18 cellular contexts compared by ENCODE assay signal in the genomic region with DNA sequence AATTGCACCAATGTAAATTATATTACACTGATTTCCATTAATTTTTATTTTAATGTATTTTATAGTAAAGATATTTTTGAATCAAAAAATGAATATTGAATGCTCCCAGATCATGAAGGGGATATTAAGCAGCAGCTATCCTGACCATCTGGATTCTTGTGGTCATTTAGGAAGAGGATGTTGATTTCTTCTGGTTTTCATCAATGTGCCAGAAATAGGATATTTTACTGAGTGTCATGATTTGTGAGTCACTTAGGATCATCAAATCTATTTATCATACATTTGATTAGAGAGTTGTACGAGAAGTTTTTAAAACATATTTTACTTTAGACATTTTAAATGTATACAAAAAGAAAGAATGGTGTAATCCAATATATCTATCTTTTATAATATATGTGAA.
DNase-seq lines count a peak whose midpoint lies in the region; ATAC-seq, FAIRE-seq and TF ChIP-seq lines count a peak whose summit lies in the region.
"Had no signal": no experiment of that assay in that cellular context is flagged by ENCODE, and none has a peak within 500 bp of the region (broad histone marks: within the 10 kb centered on the region; RNA-seq: fewer than 3 reads in every experiment).

No MANE protein-coding gene starts in this region.

- TF ChIP-seq CTCF in pancreas (IDR thresholded peaks at IDR 0.05), result no peak

- H3K4me3 ChIP-seq in pancreas, result no peak overlapping the region
- H3K4me3 ChIP-seq in small intestine (ENCODE audit: low read depth in 1 of 2, low read length in 2 of 2), result no peak overlapping the region
- H3K4me3 ChIP-seq: BLaER1 treated with 17β-estradiol and CSF1 and Interleukin-3, amounts not matched to agents 10 nM and 100 nM; GM23338 had no signal

- H3K9me3 ChIP-seq in pancreas (no peaks in the 10 kb centered on the region), small intestine (ENCODE audit: control insufficient read depth, low read depth) (no peaks in the 10 kb centered on the region)
- H3K9me3 ChIP-seq: BLaER1 treated with 17β-estradiol and CSF1 and Interleukin-3, amounts not matched to agents 10 nM and 100 nM had no signal

- no peaks in the 10 kb centered on the region for H3K4me1 ChIP-seq in pancreas
- no peaks in the 10 kb centered on the region for H3K4me1 ChIP-seq in small intestine (ENCODE audit: control insufficient read depth in 2 of 2, insufficient read depth in 1 of 2, low read depth in 1 of 2, low read length in 1 of 2)
- H3K4me1 ChIP-seq: BLaER1 treated with 17β-estradiol and CSF1 and Interleukin-3, amounts not matched to agents 10 nM and 100 nM had no signal

- no peak overlapping the region for H3K27ac ChIP-seq in pancreas
- no peak overlapping the region for H3K27ac ChIP-seq in small intestine (ENCODE audit: low read depth in 1 of 2, low read length in 1 of 2)
- H3K27ac ChIP-seq: BLaER1 treated with 17β-estradiol and CSF1 and Interleukin-3, amounts not matched to agents 10 nM and 100 nM had no signal

- peak; percentile 5 for FAIRE-seq in pancreas (lab: Jason Lieb, UNC)
- FAIRE-seq in small intestine (lab: Jason Lieb, UNC), result no peak
- FAIRE-seq: GM12892, GM18507, H54 had no signal

- intact Hi-C loops in pancreas (cut with DNase I), result no loop called here

- no peaks in the 10 kb centered on the region for H3K36me3 ChIP-seq in pancreas
- H3K36me3 ChIP-seq in small intestine (ENCODE audit: control insufficient read depth in 2 of 2, insufficient read depth in 2 of 2, low read length in 2 of 2), result no peaks in the 10 kb centered on the region
- H3K36me3 ChIP-seq: BLaER1 treated with 17β-estradiol and CSF1 and Interleukin-3, amounts not matched to agents 10 nM and 100 nM had no signal

- 51 to 65% methylated on average over 1 of the region's 1 CpG for WGBS in pancreas, 2 donors
- 60 to 83% (median 72%) methylated on average over 1 of the region's 1 CpG for WGBS in small intestine, 3 donors

- ATAC-seq in pancreas (no peak), HG02970 (IDR thresholded peaks at IDR 0.05; ENCODE audit: low FRiP score, unreplicated experiment) (no peak)
- ATAC-seq: CD8-positive, alpha-beta T cell; GM23338; HCT116 had no signal

- DNase-seq in EL (peak; percentile 21), LHCN-M2 (ENCODE audit: low read depth) (peak; percentile 6), fibroblast of peridontal ligament (ENCODE audit: extremely low read depth) (peak; percentile 16), pancreas (no peak), small intestine (no peak)
- DNase-seq in activated CD4-positive, CD25-positive, alpha-beta regulatory T cell treated with anti-CD3 and anti-CD28 coated beads, Interleukin-2, amount 50 U/mL, for 72 hours, result no peak
- DNase-seq: Calu3; CD8-positive, alpha-beta T cell; DMS79 treated with DMSO at 0.1 percent for 48 hours; GDM1; HFFc6 had no signal

- H3K27me3 ChIP-seq in pancreas (no peaks in the 10 kb centered on the region), small intestine (ENCODE audit: control insufficient read depth in 2 of 2, insufficient read depth in 2 of 2, low read length in 2 of 2) (no peaks in the 10 kb centered on the region)
- H3K27me3 ChIP-seq: BLaER1 treated with 17β-estradiol and CSF1 and Interleukin-3, amounts not matched to agents 10 nM and 100 nM had no signal

Comparison
In these comparisons a context has a peak if more than half of its experiments do, and no peak if none do; other contexts are left out.
1. DNase-seq: peak in EL (single experiment), LHCN-M2 (single experiment) and fibroblast of peridontal ligament (single experiment); none in pancreas (0 of 6), small intestine (single experiment) and activated CD4-positive, CD25-positive, alpha-beta regulatory T cell treated with anti-CD3 and anti-CD28 coated beads, Interleukin-2, amount 50 U/mL, for 72 hours (single experiment).